Comparison of ENCODE assay signal across 11 cellular contexts in the genomic region with DNA sequence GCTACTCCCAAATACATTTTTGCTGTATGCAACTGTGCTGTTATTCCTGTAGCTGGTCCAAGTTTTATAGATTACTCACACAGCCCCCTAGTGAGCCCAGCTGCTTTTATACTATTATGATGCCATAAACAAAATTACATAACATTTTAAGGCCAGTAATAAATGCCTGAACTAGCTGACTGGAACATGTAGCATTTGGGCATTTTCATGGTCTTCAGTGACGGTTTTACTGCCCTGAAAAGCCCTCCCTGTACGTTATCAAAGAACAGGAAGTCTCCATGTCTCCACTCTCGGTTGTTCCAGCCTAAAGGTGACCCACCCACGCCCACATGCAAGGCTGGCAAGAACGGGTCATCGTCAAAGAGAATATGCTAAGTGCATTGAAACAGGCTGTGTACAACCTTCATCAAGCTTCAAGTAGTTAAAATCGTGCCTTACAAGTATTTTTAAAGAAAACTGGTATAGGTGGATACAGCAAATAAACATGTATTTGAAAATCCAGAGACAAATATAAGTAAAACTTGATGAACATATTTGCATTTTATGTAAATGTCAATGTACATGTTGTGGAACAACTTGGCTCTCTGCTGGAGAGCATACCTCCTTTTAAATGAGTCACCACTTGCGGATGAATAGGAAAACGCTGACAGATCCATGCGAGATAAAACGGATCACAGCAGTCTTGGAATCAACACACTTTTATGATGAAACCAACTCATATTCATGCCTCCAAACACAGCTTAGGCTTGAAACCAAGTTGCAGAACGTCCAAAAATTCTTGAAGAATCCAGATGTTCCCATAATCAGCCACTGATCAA.
DNase-seq lines count a peak whose midpoint lies in the region; ATAC-seq and TF ChIP-seq lines count a peak whose summit lies in the region.
"Had no signal": no experiment of that assay in that cellular context is flagged by ENCODE, and none has a peak within 500 bp of the region (broad histone marks: within the 10 kb centered on the region; RNA-seq: fewer than 3 reads in every experiment).

No MANE protein-coding gene starts in this region.

- no peaks in the 10 kb centered on the region for H3K9me3 ChIP-seq in right lobe of liver
- H3K9me3 ChIP-seq: pancreas had no signal

- H4K8ac ChIP-seq in mesendoderm (ENCODE audit: low read depth, low read length), result no peak overlapping the region

- no peaks in the 10 kb centered on the region for H3K79me1 ChIP-seq in mesendoderm (ENCODE audit: low read length)

- no peaks in the 10 kb centered on the region for H3K27me3 ChIP-seq in mesendoderm (ENCODE audit: insufficient read depth, low read length, poor library complexity)
- H3K27me3 ChIP-seq in right lobe of liver, result no peaks in the 10 kb centered on the region
- H3K27me3 ChIP-seq: pancreas had no signal

- H3K4me3 ChIP-seq in mesendoderm (ENCODE audit: low read length) (no peak overlapping the region), right lobe of liver (no peak overlapping the region)
- H3K4me3 ChIP-seq: pancreas had no signal

- H3K79me2 ChIP-seq in mesendoderm (ENCODE audit: control insufficient read depth, insufficient read depth, low read length), result no peaks in the 10 kb centered on the region

- no peak for TF ChIP-seq POLR2A in right lobe of liver (IDR thresholded peaks at IDR 0.05)

- peak; percentile 59 for DNase-seq in AG20443 (ENCODE audit: low spot score)
- peak; percentile 20 for DNase-seq in NCI-H1694 treated with DMSO at 0.1 percent for 48 hours (lab: John Stamatoyannopoulos, UW)
- DNase-seq in brain pericyte (ENCODE audit: low read depth, low spot score), result peak; percentile 79
- peak; percentile 47 for DNase-seq in mesendoderm
- DNase-seq in activated CD4-positive, alpha-beta T cell treated with anti-CD3 and anti-CD28 coated beads, Interleukin-2, amount 50 U/mL, for 1 hour, result no peak
- DNase-seq in NCI-H1105 (lab: John Stamatoyannopoulos, UW), result no peak
- DNase-seq in germinal center (ENCODE audit: low spot score), result no peak
- no peak for DNase-seq in right lobe of liver
- DNase-seq: NCI-H774, pancreas had no signal

- no peak overlapping the region for H3K18ac ChIP-seq in mesendoderm (ENCODE audit: low read length)

- H4K5ac ChIP-seq in mesendoderm (ENCODE audit: low read length), result no peak overlapping the region

- no peak overlapping the region for H2BK15ac ChIP-seq in mesendoderm (replicated peaks; ENCODE audit: low read depth)

- H3K27ac ChIP-seq in mesendoderm (ENCODE audit: low read depth, low read length) (no peak overlapping the region), right lobe of liver (no peak overlapping the region)
- H3K27ac ChIP-seq: pancreas had no signal

- H2BK5ac ChIP-seq in mesendoderm (ENCODE audit: low read length), result no peak overlapping the region

- H3K9ac ChIP-seq in mesendoderm (ENCODE audit: low read length), result no peak overlapping the region

- H3K4ac ChIP-seq in mesendoderm (ENCODE audit: low read depth, low read length), result no peak overlapping the region

- no peak overlapping the region for H3K23ac ChIP-seq in mesendoderm (ENCODE audit: low read length)

- no peak for TF ChIP-seq CTCF in right lobe of liver (IDR thresholded peaks at IDR 0.05)

- intact Hi-C loops in right lobe of liver (cut with DNase I), result no loop called here

- no peak for ATAC-seq in right lobe of liver
- ATAC-seq: pancreas, WTC11 had no signal

- H2BK120ac ChIP-seq in mesendoderm (ENCODE audit: low read depth, low read length), result no peak overlapping the region

- H3K4me2 ChIP-seq in mesendoderm (ENCODE audit: low read length), result no peak overlapping the region

- no peak overlapping the region for H2AK5ac ChIP-seq in mesendoderm (ENCODE audit: low read length)

- no CpG with 5 or more reads among the region's 12 CpGs for WGBS in mesendoderm (ENCODE audit: extremely low coverage, insufficient coverage, low lambda C conversion rate)
- WGBS in right lobe of liver (ENCODE audit: insufficient coverage, low coverage, low lambda C conversion rate, missing lambda C conversion rate), result 65% methylated on average over 9 of the region's 12 CpGs

- H3K56ac ChIP-seq in mesendoderm (ENCODE audit: low read length), result no peak overlapping the region

- H3K36me3 ChIP-seq in mesendoderm (ENCODE audit: control insufficient read depth, insufficient read depth, low read length) (no peaks in the 10 kb centered on the region), right lobe of liver (no peaks in the 10 kb centered on the region)
- H3K36me3 ChIP-seq: pancreas had no signal

- H3K4me1 ChIP-seq in mesendoderm (ENCODE audit: control insufficient read depth, low read depth, low read length), result peaks cover 2% of the 10 kb centered on the region
- no peaks in the 10 kb centered on the region for H3K4me1 ChIP-seq in right lobe of liver

Comparison
In these comparisons a context has a peak if more than half of its experiments do, and no peak if none do; other contexts are left out.
1. DNase-seq: peak in AG20443 (single experiment), NCI-H1694 treated with DMSO at 0.1 percent for 48 hours (single experiment), brain pericyte (single experiment) and mesendoderm (single experiment); none in activated CD4-positive, alpha-beta T cell treated with anti-CD3 and anti-CD28 coated beads, Interleukin-2, amount 50 U/mL, for 1 hour (single experiment), NCI-H1105 (single experiment), germinal center (single experiment) and right lobe of liver (0 of 3).